ENCODE assay signal across 10 cellular contexts in the genomic region with DNA sequence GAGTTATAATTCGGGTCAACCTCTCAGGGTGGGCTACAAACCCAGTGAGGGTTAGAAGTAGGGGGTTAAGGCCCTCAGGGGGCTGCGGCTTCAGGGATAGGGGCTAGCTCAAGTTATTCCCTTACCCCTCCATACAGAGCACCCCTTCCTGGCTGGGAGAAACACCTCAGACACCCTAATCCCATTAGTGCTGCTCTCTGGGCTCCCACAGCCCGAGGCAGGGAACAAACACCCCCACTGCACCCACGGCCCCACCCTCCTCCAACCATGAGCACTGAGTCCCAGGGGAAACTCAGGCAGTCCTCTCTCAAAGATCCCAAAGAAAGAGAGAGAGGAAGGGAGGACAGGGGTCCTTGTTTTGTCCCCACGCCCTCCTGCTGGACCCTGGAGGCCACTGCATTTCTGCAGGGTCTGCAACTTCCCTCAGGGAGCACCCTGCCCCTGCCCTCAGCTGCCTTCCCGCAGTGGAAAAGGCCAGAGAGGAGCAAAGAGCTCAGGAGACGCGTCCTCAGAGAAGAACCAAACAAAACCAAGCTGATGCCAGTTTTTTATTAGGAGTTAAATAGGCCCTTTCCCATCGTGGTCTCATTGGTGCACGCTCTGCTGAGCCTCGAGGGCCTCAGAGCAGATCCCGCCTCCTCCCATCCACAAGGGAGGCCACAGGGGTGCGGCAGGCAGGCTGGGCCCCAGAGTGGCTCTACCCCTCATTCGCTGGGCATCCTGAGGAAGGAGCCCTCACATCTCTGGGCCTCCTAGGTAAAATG. TPM values are rescaled to one million over a fixed set of nuclear protein-coding genes. Genes with fewer than 3 reads are reported as not detected.
DNase-seq lines count a peak whose midpoint lies in the region; ATAC-seq, FAIRE-seq and TF ChIP-seq lines count a peak whose summit lies in the region.
"Had no signal": no experiment of that assay in that cellular context is flagged by ENCODE, and none has a peak within 500 bp of the region (broad histone marks: within the 10 kb centered on the region; RNA-seq: fewer than 3 reads in every experiment).

No MANE protein-coding gene starts in this region.

- no peak overlapping the region; the same call in 1 of the 2 replicates for H2AFZ ChIP-seq in H1 (ENCODE audit: low read length)

- H3K9me3 ChIP-seq in CD4-positive, alpha-beta T cell (ENCODE audit: control insufficient read depth, low read length) = no peaks in the 10 kb centered on the region
- no peaks in the 10 kb centered on the region for H3K9me3 ChIP-seq in H1 (ENCODE audit: insufficient read depth in 2 of 2, low read depth in 1 of 2, low read length in 1 of 2)
- H3K9me3 ChIP-seq: testis had no signal

- H2BK5ac ChIP-seq in H1 (ENCODE audit: low read depth, low read length) = peak overlapping the region; percentile 5; the same call in 1 of the 2 replicates

- no peak overlapping the region for H4K91ac ChIP-seq in H1 (replicated peaks; ENCODE audit: insufficient read length, low read length)

- peaks cover 6% of the 10 kb centered on the region for H3K23me2 ChIP-seq in H1 (ENCODE audit: low read depth, low read length)

- no peaks in the 10 kb centered on the region for H4K20me1 ChIP-seq in H1 (replicated peaks in 1 of 2; ENCODE audit: control insufficient read depth in 1 of 2, insufficient read depth in 2 of 2, low read length in 2 of 2)

- H3K79me2 ChIP-seq in H1 (ENCODE audit: control insufficient read depth in 1 of 2, insufficient read depth in 2 of 2, low read length in 2 of 2) = no peaks in the 10 kb centered on the region

- peak overlapping the region; percentile 62; the same call in 1 of the 2 replicates for H2BK12ac ChIP-seq in H1 (ENCODE audit: low read depth, low read length)

- H3K9ac ChIP-seq in H1 (replicated peaks in 1 of 4; ENCODE audit: extremely low read depth in 1 of 4, low read depth in 3 of 4, low read length in 3 of 4) = no peak overlapping the region

- no peak overlapping the region for H3K4me2 ChIP-seq in H1 (ENCODE audit: insufficient read depth in 1 of 2, low read depth in 2 of 2, low read length in 2 of 2)

- DNase-seq in CD4-positive, alpha-beta T cell = no peak
- DNase-seq in H1 (ENCODE audit: low read depth in 1 of 2, low spot score in 2 of 2) (no peak), osteocyte (ENCODE audit: extremely low spot score, unreplicated experiment) (no peak), globus pallidus (ENCODE audit: low spot score) (no peak)
- no peak for DNase-seq in stimulated activated CD4-positive, alpha-beta T cell treated with anti-CD3 and anti-CD28 coated beads, Interleukin-2, amount 100 ng/mL, for 24 hours
- DNase-seq: testis had no signal

- H3K9me3 Mint-ChIP-seq in CD4-positive, alpha-beta T cell = no peaks in the 10 kb centered on the region
- no peaks in the 10 kb centered on the region for H3K9me3 Mint-ChIP-seq in osteocyte (ENCODE audit: unreplicated experiment)

- peak overlapping the region; percentile 24; the same call in 1 of the 2 replicates for H3K18ac ChIP-seq in H1 (ENCODE audit: extremely low read depth, low read length)

- peak overlapping the region; percentile 98 for H3K27ac Mint-ChIP-seq in CD4-positive, alpha-beta T cell
- peak overlapping the region; percentile 99 for H3K27ac Mint-ChIP-seq in osteocyte (ENCODE audit: unreplicated experiment)

- H4K8ac ChIP-seq in H1 (ENCODE audit: extremely low read depth, insufficient read depth, low read length) = no peak overlapping the region

- peak overlapping the region; percentile 83 for H3K27ac ChIP-seq in CD4-positive, alpha-beta T cell (ENCODE audit: low read depth, low read length)
- no peak overlapping the region for H3K27ac ChIP-seq in H1 (ENCODE audit: low read depth, low read length)

- H3K4me3 ChIP-seq in H1 (ENCODE audit: extremely low read depth in 1 of 4, insufficient read depth in 2 of 4, low read depth in 3 of 4, low read length in 4 of 4) = no peak overlapping the region
- H3K4me3 ChIP-seq: testis had no signal

- no peak overlapping the region for H3K23ac ChIP-seq in H1 (ENCODE audit: insufficient read length)

- intact Hi-C loops in CD4-positive, alpha-beta T cell (cut with DNase I, micrococcal nuclease) = loop anchor here in 1 of 2 experiments (2.0 to 5.0 kb wide), 2 partner anchors 20 to 85 kb away; a partner anchor contains a TSS

- H3K4me3 Mint-ChIP-seq in CD4-positive, alpha-beta T cell = peak overlapping the region; percentile 88
- peak overlapping the region; percentile 78 for H3K4me3 Mint-ChIP-seq in osteocyte (ENCODE audit: unreplicated experiment)

- CTCF ChIA-PET in CD4-positive, alpha-beta T cell (lab: Charles Lee) = interaction anchor here (1.4 to 6.4 kb wide), 2 partner anchors 13 to 22 kb away, joined by 3 to 55 read pairs; a partner anchor contains a TSS
- CTCF ChIA-PET in H1 (lab: Charles Lee; ENCODE audit: partially characterized antibody) = interaction anchor here (0.9 to 12.9 kb wide), 5 partner anchors 11 to 81 kb away, joined by 5 to 165 read pairs (median 10); a partner anchor contains a TSS

- H3K14ac ChIP-seq in H1 (ENCODE audit: insufficient read length) = no peak overlapping the region

- peaks cover 4 to 35% (median 21%) of the 10 kb centered on the region in 4 experiments for H3K4me1 ChIP-seq in H1 (replicated peaks in 1 of 4; ENCODE audit: control insufficient read depth in 3 of 4, insufficient read depth in 4 of 4, low read length in 3 of 4)

- no peaks in the 10 kb centered on the region for H3K36me3 ChIP-seq in H1 (ENCODE audit: control insufficient read depth in 2 of 4, insufficient read depth in 4 of 4, low read length in 3 of 4)

- H2BK20ac ChIP-seq in H1 (ENCODE audit: low read length) = peak overlapping the region; percentile 75; the same call in 1 of the 2 replicates

- H2BK15ac ChIP-seq in H1 (ENCODE audit: low read length) = peak overlapping the region; percentile 83; the same call in 1 of the 2 replicates

- POLR2A ChIA-PET in CD4-positive, alpha-beta T cell (lab: Charles Lee) = interaction anchor here (2.4 to 4.4 kb wide), 3 partner anchors 13 to 87 kb away, joined by 14 to 246 read pairs (median 40); a partner anchor contains a TSS
- POLR2A ChIA-PET in H1 (lab: Charles Lee; ENCODE audit: partially characterized antibody) = interaction anchor here (0.7 kb wide), 1 partner anchor 18 kb away, joined by 3 read pairs; no protein-coding TSS in a partner anchor

- WGBS in H1 (ENCODE audit: extremely low coverage in 1 of 2, insufficient coverage in 1 of 2, insufficient read length in 1 of 2, insufficient replicate concordance in 2 of 2, low coverage in 1 of 2, low lambda C conversion rate in 2 of 2, missing lambda C conversion rate in 1 of 2), 2 experiments = 78% methylated on average over 14 of the region's 14 CpGs; no CpG with 5 or more reads in 1 of the 2 experiments

- no peak overlapping the region for H4K5ac ChIP-seq in H1 (ENCODE audit: insufficient read length, low read depth, low read length)

- H3K56ac ChIP-seq in H1 (replicated peaks; ENCODE audit: insufficient read length, low read depth, low read length) = no peak overlapping the region

- no peaks in the 10 kb centered on the region for H3K27me3 ChIP-seq in CD4-positive, alpha-beta T cell (ENCODE audit: control insufficient read depth, insufficient read depth, low read length)
- no peaks in the 10 kb centered on the region; a peak in 2 of 7 replicates for H3K27me3 ChIP-seq in H1 (replicated peaks in 1 of 4; ENCODE audit: control insufficient read depth in 3 of 4, extremely low read depth in 1 of 4, insufficient read depth in 3 of 4, low read length in 3 of 4)
- H3K27me3 ChIP-seq: testis had no signal

- no peak for TF ChIP-seq POLR2A in H1 (IDR thresholded peaks at IDR 0.05; ENCODE audit: control extremely low read depth in 1 of 2, low read depth in 2 of 2, low read length in 2 of 2)

- TF ChIP-seq CTCF in CD4-positive, alpha-beta T cell (IDR thresholded peaks at IDR 0.05) = no peak
- TF ChIP-seq CTCF in H1 (IDR thresholded peaks at IDR 0.05; ENCODE audit: control extremely low read depth in 1 of 3, insufficient read depth in 1 of 3, low read depth in 1 of 3, low read length in 3 of 3) (peak in 2 of 3 experiments; percentile 8 to 10; a peak in 2 of 4 replicates), osteocyte (IDR thresholded peaks at IDR 0.05) (no peak)

- no peak for TF ChIP-seq EP300 in Ishikawa (IDR thresholded peaks at IDR 0.05; ENCODE audit: borderline replicate concordance)
- TF ChIP-seq EP300 in H1 (IDR thresholded peaks at IDR 0.05; ENCODE audit: borderline replicate concordance in 1 of 2, low read depth in 2 of 2, low read length in 2 of 2) = no peak

- no peak overlapping the region for H2BK120ac ChIP-seq in H1 (replicated peaks; ENCODE audit: low read depth, low read length)

- no peak for FAIRE-seq in H1 (lab: Jason Lieb, UNC)

- H2AK5ac ChIP-seq in H1 (ENCODE audit: low read depth, low read length) = no peak overlapping the region

- no peak overlapping the region for H3K4ac ChIP-seq in H1 (replicated peaks; ENCODE audit: insufficient read length, low read depth, low read length)

- H3K79me1 ChIP-seq in H1 (ENCODE audit: low read depth, low read length) = no peaks in the 10 kb centered on the region

- H3K4me1 Mint-ChIP-seq in CD4-positive, alpha-beta T cell (ENCODE audit: low read depth) = peaks cover 56% of the 10 kb centered on the region
- peaks cover 88% of the 10 kb centered on the region for H3K4me1 Mint-ChIP-seq in osteocyte (ENCODE audit: unreplicated experiment)

- no peak for ATAC-seq in CD4-positive, alpha-beta T cell (ENCODE audit: poor library complexity)
- no peak for ATAC-seq in HG03432 (IDR thresholded peaks at IDR 0.05; ENCODE audit: unreplicated experiment)
- no peak for ATAC-seq in HG02610 (IDR thresholded peaks at IDR 0.05; ENCODE audit: unreplicated experiment)

- H3K36me3 Mint-ChIP-seq in CD4-positive, alpha-beta T cell (ENCODE audit: low read depth) = peaks cover 34% of the 10 kb centered on the region
- no peaks in the 10 kb centered on the region for H3K36me3 Mint-ChIP-seq in osteocyte (ENCODE audit: unreplicated experiment)

- TF ChIP-seq RAD21 in Ishikawa (IDR thresholded peaks at IDR 0.05; ENCODE audit: low read depth) (no peak), H1 (IDR thresholded peaks at IDR 0.05 in 1 of 2, conservative IDR thresholded peaks at IDR 0.05 in 1 of 2; ENCODE audit: low read depth in 2 of 2, low read length in 2 of 2) (no peak)

- no peaks in the 10 kb centered on the region for H3K27me3 Mint-ChIP-seq in CD4-positive, alpha-beta T cell
- no peaks in the 10 kb centered on the region for H3K27me3 Mint-ChIP-seq in osteocyte (ENCODE audit: unreplicated experiment)

RNA-seq across cellular contexts. Expression of a gene that starts 1.4 kb away (rescaled TPM):
- total RNA-seq in CD4-positive, alpha-beta T cell = 100 to 1,000 TPM; 297 to 299 TPM
- total RNA-seq in H1 (2021; fragmentation: NEBNext Ultra II Directional; extraction: Animal tissue kit (Norgen Biotek cat#: 25700)) = 36.3 and 39.6 TPM in 2 replicates
- 43.3 and 85.4 TPM in 2 replicates for polyA plus RNA-seq in H1 (2011; rRNA removed)
- 48.1 TPM for polyA plus RNA-seq in H1 (2011; cell fraction: cytosol; rRNA removed)
- 16.4 TPM for polyA plus RNA-seq in H1 (2011; cell fraction: nucleus; rRNA removed)
- 45.5 to 53.5 TPM (median 49.9 TPM) in 4 replicates for polyA plus RNA-seq in H1 (2012, experiment 1 of 2)
- 137 TPM for polyA plus RNA-seq in H1 (2012, experiment 2 of 2)
- 70.2 TPM for polyA plus RNA-seq in H1 (2013, experiment 1 of 2)
- 68.2 TPM for polyA plus RNA-seq in H1 (2013, experiment 2 of 2)
- 13.4 and 13.9 TPM in 2 replicates for polyA minus RNA-seq in H1 (2011; rRNA and poly(A)+ RNA removed)
- polyA minus RNA-seq in H1 (2011; cell fraction: cytosol; rRNA and poly(A)+ RNA removed) = 9.5 TPM
- polyA minus RNA-seq in H1 (2011; cell fraction: nucleus; rRNA and poly(A)+ RNA removed) = 11.6 TPM
- 337 and 353 TPM in 2 replicates for total RNA-seq in osteocyte

RNA-seq across cellular contexts. Expression of a gene that starts 2.1 kb away (rescaled TPM):
- not detected for total RNA-seq in CD4-positive, alpha-beta T cell
- total RNA-seq in H1 (2021; fragmentation: NEBNext Ultra II Directional; extraction: Animal tissue kit (Norgen Biotek cat#: 25700)) = 0.47 TPM in 1 of 2 replicates, not detected in the other
- polyA plus RNA-seq in H1 (2011; rRNA removed) = 0.26 and 0.77 TPM in 2 replicates
- polyA plus RNA-seq in H1 (2011; cell fraction: cytosol; rRNA removed) = 1.1 TPM
- polyA plus RNA-seq in H1 (2011; cell fraction: nucleus; rRNA removed) = 0.43 TPM
- not detected in 4 replicates for polyA plus RNA-seq in H1 (2012, experiment 1 of 2)
- not detected for polyA plus RNA-seq in H1 (2012, experiment 2 of 2)
- polyA plus RNA-seq in H1 (2013, experiment 1 of 2) = 0.14 TPM
- polyA plus RNA-seq in H1 (2013, experiment 2 of 2) = 0.24 TPM
- not detected in 2 replicates for polyA minus RNA-seq in H1 (2011; rRNA and poly(A)+ RNA removed)
- not detected for polyA minus RNA-seq in H1 (2011; cell fraction: cytosol; rRNA and poly(A)+ RNA removed)
- polyA minus RNA-seq in H1 (2011; cell fraction: nucleus; rRNA and poly(A)+ RNA removed) = not detected
- total RNA-seq in osteocyte = 5.7 and 7.5 TPM in 2 replicates
- total RNA-seq: testis had no signal

RNA-seq across cellular contexts. Expression of a gene that starts 6.2 kb away (rescaled TPM):
- total RNA-seq in CD4-positive, alpha-beta T cell = 1 to 10 TPM in 1 of 2 experiments, under 1 TPM in 1; 0.80 to 1.3 TPM
- total RNA-seq in H1 (2021; fragmentation: NEBNext Ultra II Directional; extraction: Animal tissue kit (Norgen Biotek cat#: 25700)) = not detected in 2 replicates
- polyA plus RNA-seq in H1 (2011; rRNA removed) = not detected in 2 replicates
- polyA plus RNA-seq in H1 (2011; cell fraction: cytosol; rRNA removed) = not detected
- polyA plus RNA-seq in H1 (2011; cell fraction: nucleus; rRNA removed) = not detected
- not detected in 4 replicates for polyA plus RNA-seq in H1 (2012, experiment 1 of 2)
- not detected for polyA plus RNA-seq in H1 (2012, experiment 2 of 2)
- polyA plus RNA-seq in H1 (2013, experiment 1 of 2) = 0.08 TPM
- not detected for polyA plus RNA-seq in H1 (2013, experiment 2 of 2)
- polyA minus RNA-seq in H1 (2011; rRNA and poly(A)+ RNA removed) = 0.69 TPM in 1 of 2 replicates, not detected in the other
- polyA minus RNA-seq in H1 (2011; cell fraction: cytosol; rRNA and poly(A)+ RNA removed) = not detected
- polyA minus RNA-seq in H1 (2011; cell fraction: nucleus; rRNA and poly(A)+ RNA removed) = not detected
- 1.0 TPM in 1 of 2 replicates, not detected in the other for total RNA-seq in osteocyte
- total RNA-seq: kidney epithelial cell had no signal

RNA-seq across cellular contexts. Expression of a gene that starts 11.2 kb away (rescaled TPM):
- 100 to 1,000 TPM; 172 to 175 TPM for total RNA-seq in CD4-positive, alpha-beta T cell
- total RNA-seq in H1 (2021; fragmentation: NEBNext Ultra II Directional; extraction: Animal tissue kit (Norgen Biotek cat#: 25700)) = 11.1 and 11.5 TPM in 2 replicates
- 45.8 and 63.0 TPM in 2 replicates for polyA plus RNA-seq in H1 (2011; rRNA removed)
- 41.4 TPM for polyA plus RNA-seq in H1 (2011; cell fraction: cytosol; rRNA removed)
- 29.9 TPM for polyA plus RNA-seq in H1 (2011; cell fraction: nucleus; rRNA removed)
- 38.9 to 50.1 TPM (median 45.3 TPM) in 4 replicates for polyA plus RNA-seq in H1 (2012, experiment 1 of 2)
- polyA plus RNA-seq in H1 (2012, experiment 2 of 2) = 57.1 TPM
- 12.2 TPM for polyA plus RNA-seq in H1 (2013, experiment 1 of 2)
- polyA plus RNA-seq in H1 (2013, experiment 2 of 2) = 12.1 TPM
- 7.9 and 10.3 TPM in 2 replicates for polyA minus RNA-seq in H1 (2011; rRNA and poly(A)+ RNA removed)
- polyA minus RNA-seq in H1 (2011; cell fraction: cytosol; rRNA and poly(A)+ RNA removed) = 29.6 TPM
- polyA minus RNA-seq in H1 (2011; cell fraction: nucleus; rRNA and poly(A)+ RNA removed) = 15.6 TPM
- 0.99 and 1.1 TPM in 2 replicates for total RNA-seq in osteocyte

RNA-seq across cellular contexts. Expression of a gene that starts 18.7 kb away (rescaled TPM):
- total RNA-seq in CD4-positive, alpha-beta T cell = not detected
- total RNA-seq in H1 (2021; fragmentation: NEBNext Ultra II Directional; extraction: Animal tissue kit (Norgen Biotek cat#: 25700)) = 2.0 TPM in 1 of 2 replicates, not detected in the other
- 0.71 and 0.86 TPM in 2 replicates for polyA plus RNA-seq in H1 (2011; rRNA removed)
- 1.1 TPM for polyA plus RNA-seq in H1 (2011; cell fraction: cytosol; rRNA removed)
- 0.78 TPM for polyA plus RNA-seq in H1 (2011; cell fraction: nucleus; rRNA removed)
- polyA plus RNA-seq in H1 (2012, experiment 1 of 2) = 0.69 to 2.1 TPM (median 1.2 TPM) in 4 replicates
- 0.20 TPM for polyA plus RNA-seq in H1 (2012, experiment 2 of 2)
- polyA plus RNA-seq in H1 (2013, experiment 1 of 2) = 2.0 TPM
- polyA plus RNA-seq in H1 (2013, experiment 2 of 2) = 2.6 TPM
- 0.60 TPM in 1 of 2 replicates, not detected in the other for polyA minus RNA-seq in H1 (2011; rRNA and poly(A)+ RNA removed)
- polyA minus RNA-seq in H1 (2011; cell fraction: cytosol; rRNA and poly(A)+ RNA removed) = not detected
- polyA minus RNA-seq in H1 (2011; cell fraction: nucleus; rRNA and poly(A)+ RNA removed) = not detected
- 8.9 and 11.7 TPM in 2 replicates for total RNA-seq in osteocyte

Comparison
In these comparisons a context has a peak if more than half of its experiments do, and no peak if none do; other contexts are left out.
1. CTCF ChIP-seq: peak in H1 (2 of 3); none in CD4-positive, alpha-beta T cell (single experiment) and osteocyte (single experiment).